8 cellular contexts compared by ENCODE assay signal in the genomic region with DNA sequence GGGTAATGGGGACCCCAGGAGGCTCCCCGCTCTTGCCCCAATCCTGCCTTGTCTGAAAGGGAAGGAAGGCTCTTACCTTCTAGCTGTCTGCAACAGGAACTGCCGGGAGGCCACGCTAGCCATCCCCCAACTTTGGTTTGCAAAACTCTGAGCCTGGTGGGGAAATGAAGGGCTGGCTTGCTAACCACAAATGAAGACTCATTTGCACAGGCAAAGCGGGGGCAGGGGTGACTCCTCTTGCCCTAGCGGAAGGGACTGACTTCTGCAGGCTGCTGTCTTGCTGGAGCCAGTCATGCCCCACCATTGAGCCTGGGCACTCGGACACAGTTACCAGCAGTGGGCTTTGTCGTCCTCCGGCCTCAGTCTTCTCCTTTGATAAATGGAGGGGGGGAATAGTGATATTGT. TPM values are rescaled to one million over a fixed set of nuclear protein-coding genes. Genes with fewer than 3 reads are reported as not detected.
DNase-seq lines count a peak whose midpoint lies in the region; ATAC-seq and TF ChIP-seq lines count a peak whose summit lies in the region.

No MANE protein-coding gene starts in this region.

- no peaks in the 10 kb centered on the region for H3K4me1 ChIP-seq in breast epithelium

- TF ChIP-seq POLR2A in breast epithelium (IDR thresholded peaks at IDR 0.05), result no peak

- intact Hi-C loops in breast epithelium (cut with DNase I; ENCODE audit: low total_unique reads) (no loop called here), MCF 10A (cut with micrococcal nuclease) (no loop called here)

- H3K27ac Mint-ChIP-seq in MCF 10A (ENCODE audit: low read depth, unreplicated experiment) (no peak overlapping the region), progenitor cell of endocrine pancreas (no peak overlapping the region)
- peak overlapping the region; percentile 41 for H3K27ac Mint-ChIP-seq in T-helper 1 cell treated with Interleukin-12 subunit alpha and Interleukin-12 subunit beta and Interleukin-4 antibody, amounts not matched to agents 30 μg/mL and 1 μg/mL, for 36 hours

- H3K27me3 ChIP-seq in breast epithelium, result no peaks in the 10 kb centered on the region

- H3K27ac ChIP-seq in breast epithelium, result peak overlapping the region in 1 of 2 donors; percentile 12

- CTCF ChIA-PET in MCF 10A (lab: Yijun Ruan, JAX), result interaction anchor here (0.6 kb wide), 2 partner anchors 34 to 237 kb away, joined by 4 to 5 read pairs; no protein-coding TSS in a partner anchor

- BruUV-seq in MCF 10A (replicated peaks; lab: Mats Ljungman, UMichigan), result no TSS peak

- no peak overlapping the region for H3K4me3 Mint-ChIP-seq in MCF 10A (ENCODE audit: unreplicated experiment)
- H3K4me3 Mint-ChIP-seq in T-helper 1 cell treated with Interleukin-12 subunit alpha and Interleukin-12 subunit beta and Interleukin-4 antibody, amounts not matched to agents 30 μg/mL and 1 μg/mL, for 36 hours, result no peak overlapping the region
- no peak overlapping the region for H3K4me3 Mint-ChIP-seq in progenitor cell of endocrine pancreas (ENCODE audit: low read depth)

- DNase-seq in breast epithelium (ENCODE audit: low spot score in 2 of 2), result peak; percentile 29 to 36
- no peak for DNase-seq in MCF 10A (ENCODE audit: unreplicated experiment)
- peak; percentile 20 for DNase-seq in stimulated activated CD4-positive, alpha-beta T cell treated with anti-CD3 and anti-CD28 coated beads, Interleukin-4, amount 100 ng/mL, for 24 hours
- no peak for DNase-seq in progenitor cell of endocrine pancreas (ENCODE audit: low spot score, unreplicated experiment)
- no peak for DNase-seq in foreskin melanocyte

- H3K9me3 ChIP-seq in breast epithelium, result no peaks in the 10 kb centered on the region

- ATAC-seq in HG03095 (IDR thresholded peaks at IDR 0.05; ENCODE audit: unreplicated experiment), result peak; percentile 63
- peak; percentile 34 for ATAC-seq in esophagus mucosa

- H3K27me3 Mint-ChIP-seq in MCF 10A (ENCODE audit: insufficient read depth, unreplicated experiment), result no peaks in the 10 kb centered on the region
- no peaks in the 10 kb centered on the region for H3K27me3 Mint-ChIP-seq in T-helper 1 cell treated with Interleukin-12 subunit alpha and Interleukin-12 subunit beta and Interleukin-4 antibody, amounts not matched to agents 30 μg/mL and 1 μg/mL, for 36 hours (ENCODE audit: low read depth)
- H3K27me3 Mint-ChIP-seq in progenitor cell of endocrine pancreas, result peaks cover 3% of the 10 kb centered on the region

- POLR2A ChIA-PET in MCF 10A (lab: Yijun Ruan, JAX), result no interaction called here

- H3K4me1 Mint-ChIP-seq in MCF 10A (ENCODE audit: insufficient read depth, unreplicated experiment) (peaks cover 6% of the 10 kb centered on the region), progenitor cell of endocrine pancreas (ENCODE audit: low read depth) (no peaks in the 10 kb centered on the region)
- H3K4me1 Mint-ChIP-seq in T-helper 1 cell treated with Interleukin-12 subunit alpha and Interleukin-12 subunit beta and Interleukin-4 antibody, amounts not matched to agents 30 μg/mL and 1 μg/mL, for 36 hours (ENCODE audit: low read depth), result peaks cover 26% of the 10 kb centered on the region

- TF ChIP-seq CTCF in breast epithelium (IDR thresholded peaks at IDR 0.05) (no peak), MCF 10A (IDR thresholded peaks at IDR 0.05; ENCODE audit: unreplicated experiment) (no peak), progenitor cell of endocrine pancreas (IDR thresholded peaks at IDR 0.05; ENCODE audit: unreplicated experiment) (no peak)

- no peaks in the 10 kb centered on the region for H3K36me3 Mint-ChIP-seq in MCF 10A (ENCODE audit: insufficient read depth, unreplicated experiment)
- H3K36me3 Mint-ChIP-seq in T-helper 1 cell treated with Interleukin-12 subunit alpha and Interleukin-12 subunit beta and Interleukin-4 antibody, amounts not matched to agents 30 μg/mL and 1 μg/mL, for 36 hours (ENCODE audit: low read depth), result no peaks in the 10 kb centered on the region
- no peaks in the 10 kb centered on the region for H3K36me3 Mint-ChIP-seq in progenitor cell of endocrine pancreas (ENCODE audit: insufficient read depth)

- H3K36me3 ChIP-seq in breast epithelium, result no peaks in the 10 kb centered on the region

- H3K4me3 ChIP-seq in breast epithelium, result no peak overlapping the region

- H3K9me3 Mint-ChIP-seq in MCF 10A (ENCODE audit: unreplicated experiment) (no peaks in the 10 kb centered on the region), progenitor cell of endocrine pancreas (ENCODE audit: low read depth) (no peaks in the 10 kb centered on the region)
- no peaks in the 10 kb centered on the region for H3K9me3 Mint-ChIP-seq in T-helper 1 cell treated with Interleukin-12 subunit alpha and Interleukin-12 subunit beta and Interleukin-4 antibody, amounts not matched to agents 30 μg/mL and 1 μg/mL, for 36 hours

RNA-seq across cellular contexts. Expression of a gene that starts 52.6 kb away (rescaled TPM):
- total RNA-seq in breast epithelium (10 to 100 TPM; 14.6 to 24.6 (median 24.3) TPM), MCF 10A (2022) (5.2 and 6.0 TPM in 2 replicates), esophagus mucosa (8.6 TPM), progenitor cell of endocrine pancreas (9.1 and 10.3 TPM in 2 replicates)

Comparison
In these comparisons a context has a peak if more than half of its experiments do, and no peak if none do; other contexts are left out.
1. DNase-seq: peak in breast epithelium (2 of 2) and stimulated activated CD4-positive, alpha-beta T cell treated with anti-CD3 and anti-CD28 coated beads, Interleukin-4, amount 100 ng/mL, for 24 hours (single experiment); none in MCF 10A (single experiment), progenitor cell of endocrine pancreas (single experiment) and foreskin melanocyte (single experiment).